In the genomic region with DNA sequence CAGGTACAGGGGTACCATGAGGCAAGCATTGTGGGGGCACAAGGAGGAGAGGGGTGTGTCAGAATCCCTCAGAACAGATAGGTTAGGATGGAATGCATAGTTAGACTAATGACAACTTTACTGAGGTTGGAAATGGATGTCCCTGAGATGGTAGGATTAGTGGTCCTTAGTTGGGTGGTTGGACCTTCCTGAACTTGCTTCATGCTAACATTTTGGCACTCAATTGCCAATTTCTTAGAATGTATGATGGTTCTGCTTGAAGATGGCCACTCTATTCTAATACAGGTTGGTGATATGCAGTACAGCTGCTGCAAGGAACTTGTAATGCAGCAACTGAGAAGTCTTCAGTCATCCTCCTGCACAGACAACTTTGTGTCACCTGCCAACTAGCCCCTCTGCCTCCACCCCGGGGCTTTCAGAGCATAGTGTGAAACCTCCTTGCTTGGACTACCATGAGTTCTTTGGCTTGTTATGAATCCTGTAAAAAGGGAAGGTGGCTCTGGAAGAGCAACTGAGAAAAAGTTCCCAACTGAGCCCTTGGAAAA, we compare ENCODE assay signal across 27 cellular contexts. TPM values are rescaled to one million over a fixed set of nuclear protein-coding genes. Genes with fewer than 3 reads are reported as not detected.
DNase-seq lines count a peak whose midpoint lies in the region; ATAC-seq lines count a peak whose summit lies in the region.
"Had no signal": no experiment of that assay in that cellular context is flagged by ENCODE, and none has a peak within 500 bp of the region (broad histone marks: within the 10 kb centered on the region; RNA-seq: fewer than 3 reads in every experiment).

No MANE protein-coding gene starts in this region.

- H3K27ac Mint-ChIP-seq in activated naive CD4-positive, alpha-beta T cell treated with anti-CD3 and anti-CD28 coated beads, Interleukin-2, amount 50 U/mL, for 24 hours = peak overlapping the region; percentile 59
- no peak overlapping the region for H3K27ac Mint-ChIP-seq in activated naive CD4-positive, alpha-beta T cell treated with anti-CD3 and anti-CD28 coated beads, Interleukin-2, amount 10 ng/mL, durations not matched to agents 7 days and 5 days
- H3K27ac Mint-ChIP-seq in T-helper 17 cell = peak overlapping the region; percentile 89
- H3K27ac Mint-ChIP-seq: activated naive CD8-positive, alpha-beta T cell treated with anti-CD3 and anti-CD28 coated beads, Interleukin-2, amount 10 ng/mL, durations not matched to agents 7 days and 5 days; neural progenitor cell had no signal

- H3K4me3 Mint-ChIP-seq in activated naive CD4-positive, alpha-beta T cell treated with anti-CD3 and anti-CD28 coated beads, Interleukin-2, amount 50 U/mL, for 24 hours = no peak overlapping the region
- no peak overlapping the region for H3K4me3 Mint-ChIP-seq in activated naive CD4-positive, alpha-beta T cell treated with anti-CD3 and anti-CD28 coated beads, Interleukin-2, amount 10 ng/mL, durations not matched to agents 7 days and 5 days
- H3K4me3 Mint-ChIP-seq in T-helper 17 cell = no peak overlapping the region
- H3K4me3 Mint-ChIP-seq: activated naive CD8-positive, alpha-beta T cell treated with anti-CD3 and anti-CD28 coated beads, Interleukin-2, amount 10 ng/mL, durations not matched to agents 7 days and 5 days; neural progenitor cell had no signal

- no peaks in the 10 kb centered on the region for H3K9me3 Mint-ChIP-seq in activated naive CD4-positive, alpha-beta T cell treated with anti-CD3 and anti-CD28 coated beads, Interleukin-2, amount 50 U/mL, for 24 hours
- H3K9me3 Mint-ChIP-seq in activated naive CD4-positive, alpha-beta T cell treated with anti-CD3 and anti-CD28 coated beads, Interleukin-2, amount 10 ng/mL, durations not matched to agents 7 days and 5 days = no peaks in the 10 kb centered on the region
- H3K9me3 Mint-ChIP-seq: activated naive CD8-positive, alpha-beta T cell treated with anti-CD3 and anti-CD28 coated beads, Interleukin-2, amount 10 ng/mL, durations not matched to agents 7 days and 5 days had no signal

- DNase-seq in activated naive CD4-positive, alpha-beta T cell treated with anti-CD3 and anti-CD28 coated beads, Interleukin-2, amount 10 ng/mL, durations not matched to agents 7 days and 5 days = no peak
- no peak for DNase-seq in T-helper 17 cell
- peak; percentile 1 for DNase-seq in iPS-NIHi7 (ENCODE audit: extremely low spot score)
- DNase-seq in NCI-H2196 (lab: John Stamatoyannopoulos, UW; ENCODE audit: unreplicated experiment) = no peak
- DNase-seq: ACHN; activated naive CD8-positive, alpha-beta T cell treated with anti-CD3 and anti-CD28 coated beads, Interleukin-2, amount 10 ng/mL, durations not matched to agents 7 days and 5 days; BE2C; central memory CD4-positive, alpha-beta T cell; dermis blood vessel endothelial cell; foreskin fibroblast; HCEC 1CT; Karpas-422; left ventricle myocardium inferior; NCI-H2081; NCI-H2227 treated with DMSO at 0.1 percent for 48 hours; NCI-H526; NK-92 treated with Interleukin-12 subunit alpha and Interleukin-12 subunit beta, amount 100 ng/mL, for 24 hours; stimulated activated naive CD4-positive, alpha-beta T cell treated with Interleukin-2 at 50 U/mL for 16 hours; uterus had no signal

- no peak for ATAC-seq in T-helper 17 cell
- ATAC-seq in GM21717 (IDR thresholded peaks at IDR 0.05; ENCODE audit: unreplicated experiment) = no peak
- ATAC-seq in HG03139 (IDR thresholded peaks at IDR 0.05; ENCODE audit: unreplicated experiment) = no peak
- ATAC-seq: GM12878 had no signal

- CTCF ChIA-PET in activated naive CD4-positive, alpha-beta T cell treated with anti-CD3 and anti-CD28 coated beads, Interleukin-2, amount 10 ng/mL, durations not matched to agents 7 days and 5 days (lab: Charles Lee) = interaction anchor here (1.4 to 4.4 kb wide), 3 partner anchors 37 to 67 kb away, joined by 4 to 37 read pairs (median 5); no protein-coding TSS in a partner anchor

- peaks cover 31% of the 10 kb centered on the region for H3K4me1 Mint-ChIP-seq in activated naive CD4-positive, alpha-beta T cell treated with anti-CD3 and anti-CD28 coated beads, Interleukin-2, amount 50 U/mL, for 24 hours
- peaks cover 14% of the 10 kb centered on the region for H3K4me1 Mint-ChIP-seq in activated naive CD4-positive, alpha-beta T cell treated with anti-CD3 and anti-CD28 coated beads, Interleukin-2, amount 10 ng/mL, durations not matched to agents 7 days and 5 days
- H3K4me1 Mint-ChIP-seq in T-helper 17 cell = peaks cover 19% of the 10 kb centered on the region

- H3K36me3 Mint-ChIP-seq in activated naive CD4-positive, alpha-beta T cell treated with anti-CD3 and anti-CD28 coated beads, Interleukin-2, amount 50 U/mL, for 24 hours = peaks cover 12% of the 10 kb centered on the region
- peaks cover 2% of the 10 kb centered on the region for H3K36me3 Mint-ChIP-seq in activated naive CD4-positive, alpha-beta T cell treated with anti-CD3 and anti-CD28 coated beads, Interleukin-2, amount 10 ng/mL, durations not matched to agents 7 days and 5 days
- peaks cover 2% of the 10 kb centered on the region for H3K36me3 Mint-ChIP-seq in T-helper 17 cell (ENCODE audit: low read depth)

- no peaks in the 10 kb centered on the region for H3K9me3 ChIP-seq in T-helper 17 cell (ENCODE audit: control insufficient read depth, low read length, poor library complexity, severe bottlenecking)
- H3K9me3 ChIP-seq: BE2C, esophagus muscularis mucosa, left ventricle myocardium inferior, thyroid gland, uterus had no signal

- no peaks in the 10 kb centered on the region for H3K27me3 Mint-ChIP-seq in activated naive CD4-positive, alpha-beta T cell treated with anti-CD3 and anti-CD28 coated beads, Interleukin-2, amount 50 U/mL, for 24 hours
- peaks cover 11% of the 10 kb centered on the region for H3K27me3 Mint-ChIP-seq in activated naive CD4-positive, alpha-beta T cell treated with anti-CD3 and anti-CD28 coated beads, Interleukin-2, amount 10 ng/mL, durations not matched to agents 7 days and 5 days
- H3K27me3 Mint-ChIP-seq in T-helper 17 cell = no peaks in the 10 kb centered on the region
- H3K27me3 Mint-ChIP-seq: activated naive CD8-positive, alpha-beta T cell treated with anti-CD3 and anti-CD28 coated beads, Interleukin-2, amount 10 ng/mL, durations not matched to agents 7 days and 5 days had no signal

RNA-seq across cellular contexts. Expression of a gene that starts 5.4 kb away (rescaled TPM):
- total RNA-seq in T-helper 17 cell = 10 to 100 TPM in 1 of 2 donors, 1 to 10 TPM in 1; 8.7 to 13.7 TPM
- total RNA-seq: myocyte, uterus had no signal

RNA-seq across cellular contexts. Expression of a gene that starts 15.3 kb away (rescaled TPM):
- total RNA-seq in T-helper 17 cell = 10 to 100 TPM; 12.6 to 17.9 TPM

RNA-seq across cellular contexts. Expression of a gene that starts 24.4 kb away (rescaled TPM):
- total RNA-seq in T-helper 17 cell = 1 to 10 TPM; 8.0 to 8.8 TPM
